In genomic region chr10:132666733-132667612, GRCh38 we compare ENCODE assay signal across 16 cellular contexts.
A peak's percentile ranks its signal among the peaks of the same experiment; 100 is the strongest.
DNase-seq lines count a peak whose midpoint lies in the region; ATAC-seq and TF ChIP-seq lines count a peak whose summit lies in the region.
"Had no signal": no experiment of that assay in that cellular context is flagged by ENCODE, and none has a peak within 500 bp of the region (broad histone marks: within the 10 kb centered on the region; RNA-seq: fewer than 3 reads in every experiment).

No MANE protein-coding gene starts in this region.

- H3K36me3 Mint-ChIP-seq in activated T-cell treated with anti-CD3 and anti-CD28 coated beads, Interleukin-2, amount 50 U/mL, for 72 hours (ENCODE audit: insufficient read depth in 2 of 2), result peaks cover 0 to 2% of the 10 kb centered on the region in 2 donors
- H3K36me3 Mint-ChIP-seq in stimulated activated effector memory CD8-positive, alpha-beta T cell treated with anti-CD3 and anti-CD28 coated beads, Interleukin-12 subunit alpha, Interleukin-12 subunit beta, amount 100 ng/mL, for 72 hours, result no peaks in the 10 kb centered on the region

- peaks cover 10% of the 10 kb centered on the region for H3F3A ChIP-seq in SK-N-SH (replicated peaks; ENCODE audit: insufficient read depth)

- no peaks in the 10 kb centered on the region for H4K20me1 ChIP-seq in SK-N-SH (ENCODE audit: insufficient read depth)

- no peaks in the 10 kb centered on the region for H3K9me3 ChIP-seq in SK-N-SH
- no peaks in the 10 kb centered on the region for H3K9me3 ChIP-seq in SJCRH30 (replicated peaks)
- H3K9me3 ChIP-seq: pancreas, transverse colon had no signal

- H3K9ac ChIP-seq in SK-N-SH, result peak overlapping the region; percentile 1; the same call in 1 of the 2 replicates

- H3K4me2 ChIP-seq in SK-N-SH, result peak overlapping the region; percentile 4

- no peaks in the 10 kb centered on the region for H3K9me3 Mint-ChIP-seq in activated T-cell treated with anti-CD3 and anti-CD28 coated beads, Interleukin-2, amount 50 U/mL, for 72 hours
- H3K9me3 Mint-ChIP-seq in stimulated activated effector memory CD8-positive, alpha-beta T cell treated with anti-CD3 and anti-CD28 coated beads, Interleukin-12 subunit alpha, Interleukin-12 subunit beta, amount 100 ng/mL, for 72 hours, result no peaks in the 10 kb centered on the region
- H3K9me3 Mint-ChIP-seq: central memory CD8-positive, alpha-beta T cell had no signal

- TF ChIP-seq EP300 in SK-N-SH (IDR thresholded peaks at IDR 0.05; ENCODE audit: borderline replicate concordance in 1 of 2, low read depth in 1 of 2, low read length in 1 of 2), result peak in 1 of 2 experiments; percentile 76; a peak in 2 of 4 replicates

- H3K27ac Mint-ChIP-seq in activated T-cell treated with anti-CD3 and anti-CD28 coated beads, Interleukin-2, amount 50 U/mL, for 72 hours, result peak overlapping the region; percentile 72
- peak overlapping the region; percentile 84 for H3K27ac Mint-ChIP-seq in stimulated activated effector memory CD8-positive, alpha-beta T cell treated with anti-CD3 and anti-CD28 coated beads, Interleukin-12 subunit alpha, Interleukin-12 subunit beta, amount 100 ng/mL, for 72 hours
- H3K27ac Mint-ChIP-seq: activated CD8-positive, alpha-beta T cell treated with anti-CD3 and anti-CD28 coated beads, Interleukin-2, amount 10 ng/mL, durations not matched to agents 7 days and 5 days had no signal

- POLR2A ChIA-PET in SK-N-SH (lab: Yijun Ruan, JAX), result no interaction called here

- peak overlapping the region; percentile 44 to 57 for H3K4me3 Mint-ChIP-seq in activated T-cell treated with anti-CD3 and anti-CD28 coated beads, Interleukin-2, amount 50 U/mL, for 72 hours
- peak overlapping the region; percentile 18 for H3K4me3 Mint-ChIP-seq in stimulated activated effector memory CD8-positive, alpha-beta T cell treated with anti-CD3 and anti-CD28 coated beads, Interleukin-12 subunit alpha, Interleukin-12 subunit beta, amount 100 ng/mL, for 72 hours
- H3K4me3 Mint-ChIP-seq: activated CD8-positive, alpha-beta T cell treated with anti-CD3 and anti-CD28 coated beads, Interleukin-2, amount 10 ng/mL, durations not matched to agents 7 days and 5 days; central memory CD8-positive, alpha-beta T cell had no signal

- no peaks in the 10 kb centered on the region for H3K36me3 ChIP-seq in SK-N-SH (replicated peaks in 1 of 2; ENCODE audit: control insufficient read depth in 1 of 2, insufficient read depth in 2 of 2, low read length in 1 of 2)
- H3K36me3 ChIP-seq in SJCRH30, result no peaks in the 10 kb centered on the region
- H3K36me3 ChIP-seq: pancreas, transverse colon had no signal

- TF ChIP-seq CTCF in SK-N-SH (IDR thresholded peaks at IDR 0.05), result no peak
- TF ChIP-seq CTCF in fibroblast of pulmonary artery (IDR thresholded peaks at IDR 0.05; ENCODE audit: low read length, missing control alignments), result no peak
- TF ChIP-seq CTCF in GM20000 (IDR thresholded peaks at IDR 0.05; ENCODE audit: extremely low read depth, missing control alignments), result no peak

- no peaks in the 10 kb centered on the region for H3K27me3 Mint-ChIP-seq in activated T-cell treated with anti-CD3 and anti-CD28 coated beads, Interleukin-2, amount 50 U/mL, for 72 hours (ENCODE audit: low read depth)
- H3K27me3 Mint-ChIP-seq: central memory CD8-positive, alpha-beta T cell had no signal

- 47% methylated on average over 18 of the region's 18 CpGs for WGBS in SK-N-SH (ENCODE audit: low lambda C conversion rate)

- CTCF ChIA-PET in SK-N-SH (lab: Yijun Ruan, JAX), result interaction anchor here (0.6 to 3.1 kb wide), 7 partner anchors 11 to 284 kb away, joined by 3 to 28 read pairs (median 3); no protein-coding TSS in a partner anchor

- 0 out of 4 replicates have a peak overlapping the region, but pooled peaks of 1 of the 2 experiments have one; percentile 5 for H3K4me3 ChIP-seq in SK-N-SH (ENCODE audit: low read depth in 2 of 2, low read length in 1 of 2)
- H3K4me3 ChIP-seq in fibroblast of pulmonary artery (replicated peaks; ENCODE audit: low read depth, low read length), result peak overlapping the region; percentile 32
- H3K4me3 ChIP-seq in SJCRH30, result no peak overlapping the region
- H3K4me3 ChIP-seq: pancreas, transverse colon had no signal

- no peaks in the 10 kb centered on the region for H3K27me3 ChIP-seq in SK-N-SH (ENCODE audit: insufficient read depth)
- no peaks in the 10 kb centered on the region for H3K27me3 ChIP-seq in SJCRH30
- H3K27me3 ChIP-seq: pancreas, transverse colon had no signal

- ATAC-seq in activated T-cell treated with anti-CD3 and anti-CD28 coated beads, Interleukin-2, amount 50 U/mL, for 72 hours (replicated peaks in 1 of 2), result no peak
- no peak for ATAC-seq in stimulated activated effector memory CD8-positive, alpha-beta T cell treated with anti-CD3 and anti-CD28 coated beads, Interleukin-12 subunit alpha, Interleukin-12 subunit beta, amount 100 ng/mL, for 72 hours
- no peak for ATAC-seq in HG03175 (IDR thresholded peaks at IDR 0.05; ENCODE audit: unreplicated experiment)
- ATAC-seq: activated CD8-positive, alpha-beta T cell treated with anti-CD3 and anti-CD28 coated beads, Interleukin-2, amount 10 ng/mL, durations not matched to agents 7 days and 5 days had no signal

- H3K27ac ChIP-seq in SK-N-SH (ENCODE audit: low read depth in 2 of 2, low read length in 1 of 2), result peak overlapping the region; percentile 67 to 81
- H3K27ac ChIP-seq in SJCRH30, result no peak overlapping the region
- H3K27ac ChIP-seq: pancreas, transverse colon had no signal

- peaks cover 22% of the 10 kb centered on the region for H3K4me1 Mint-ChIP-seq in activated T-cell treated with anti-CD3 and anti-CD28 coated beads, Interleukin-2, amount 50 U/mL, for 72 hours (ENCODE audit: low read depth)
- H3K4me1 Mint-ChIP-seq in stimulated activated effector memory CD8-positive, alpha-beta T cell treated with anti-CD3 and anti-CD28 coated beads, Interleukin-12 subunit alpha, Interleukin-12 subunit beta, amount 100 ng/mL, for 72 hours, result peaks cover 11% of the 10 kb centered on the region

- 0 out of 2 replicates have a peak, but pooled peaks have one; percentile 14 for TF ChIP-seq RAD21 in SK-N-SH (IDR thresholded peaks at IDR 0.05; ENCODE audit: low read length)

- no peak for DNase-seq in activated T-cell treated with anti-CD3 and anti-CD28 coated beads, Interleukin-2, amount 50 U/mL, for 72 hours
- DNase-seq in activated T-cell treated with anti-CD3 and anti-CD28 coated beads, Interleukin-2, amount 50 U/mL, for 1 hour, result no peak
- peak; percentile 87 for DNase-seq in SK-N-SH
- DNase-seq in fibroblast of pulmonary artery (ENCODE audit: low read depth), result peak; percentile 23
- DNase-seq in stimulated activated effector memory CD8-positive, alpha-beta T cell treated with anti-CD3 and anti-CD28 coated beads, Interleukin-12 subunit alpha, Interleukin-12 subunit beta, amount 100 ng/mL, for 72 hours (ENCODE audit: low spot score in 2 of 2), result no peak
- no peak for DNase-seq in SJCRH30
- DNase-seq in GM20000 (ENCODE audit: low spot score), result no peak
- DNase-seq: activated CD8-positive, alpha-beta T cell treated with anti-CD3 and anti-CD28 coated beads, Interleukin-2, amount 10 ng/mL, durations not matched to agents 7 days and 5 days; activated gamma-delta T cell; midbrain; NCI-H2227 treated with DMSO at 0.1 percent for 48 hours; T-helper 9 cell; transverse colon had no signal

- H2AFZ ChIP-seq in SK-N-SH (ENCODE audit: low read depth), result peak overlapping the region; percentile 1; the same call in 1 of the 2 replicates

- no peaks in the 10 kb centered on the region for H3K79me2 ChIP-seq in SK-N-SH (ENCODE audit: insufficient read depth)

- no peaks in the 10 kb centered on the region for H3K9me2 ChIP-seq in SK-N-SH

- H3K4me1 ChIP-seq in SK-N-SH (ENCODE audit: control insufficient read depth in 1 of 2, insufficient read depth in 2 of 2, low read depth in 1 of 2, low read length in 1 of 2) (peaks cover 20 to 22% of the 10 kb centered on the region in 2 experiments), SJCRH30 (peaks cover 19% of the 10 kb centered on the region)
- H3K4me1 ChIP-seq: pancreas, transverse colon had no signal

TF ChIP-seq in SK-N-SH, 30 proteins besides CTCF, POLR2A, EP300 and RAD21:
- TF ChIP-seq TCF12 (IDR thresholded peaks at IDR 0.05) (0 out of 2 replicates have a peak, but pooled peaks have one; percentile 14), CHD2 (IDR thresholded peaks at IDR 0.05; ENCODE audit: low read length, partially characterized antibody) (peak; percentile 71), FOXJ3 (CRISPR knock-in tag; IDR thresholded peaks at IDR 0.05) (peak; percentile 49; the same call in 1 of the 2 replicates), RCOR1 (IDR thresholded peaks at IDR 0.05; ENCODE audit: low read length) (peak; percentile 96), NFIC (IDR thresholded peaks at IDR 0.05; ENCODE audit: borderline replicate concordance) (no peak), MEF2A (IDR thresholded peaks at IDR 0.05; ENCODE audit: borderline replicate concordance, low read depth) (no peak), GATA2 (CRISPR knock-in tag; IDR thresholded peaks at IDR 0.05) (0 out of 2 replicates have a peak, but pooled peaks have one; percentile 28), MXI1 (IDR thresholded peaks at IDR 0.05; ENCODE audit: low read depth, low read length) (peak; percentile 60)

Comparison
In these comparisons a context has a peak if more than half of its experiments do, and no peak if none do; other contexts are left out.
1. DNase-seq: peak in SK-N-SH (single experiment) and fibroblast of pulmonary artery (single experiment); none in activated T-cell treated with anti-CD3 and anti-CD28 coated beads, Interleukin-2, amount 50 U/mL, for 72 hours (0 of 2), activated T-cell treated with anti-CD3 and anti-CD28 coated beads, Interleukin-2, amount 50 U/mL, for 1 hour (single experiment), stimulated activated effector memory CD8-positive, alpha-beta T cell treated with anti-CD3 and anti-CD28 coated beads, Interleukin-12 subunit alpha, Interleukin-12 subunit beta, amount 100 ng/mL, for 72 hours (0 of 2), SJCRH30 (0 of 2) and GM20000 (single experiment).